Comparison of ENCODE assay signal across 1 cellular context in genomic region chr2:121539722-121540469, GRCh38.
TF ChIP-seq lines count a peak whose summit lies in the region.

No MANE protein-coding gene starts in this region.

TF ChIP-seq in HEK293, 187 proteins besides CTCF, POLR2A, EP300 and RAD21 (continued from another document):
- TF ChIP-seq ZSCAN5A (tag by site-specific recombination; IDR thresholded peaks at IDR 0.05) (no peak), ZNF843 (tag by site-specific recombination; IDR thresholded peaks at IDR 0.05) (no peak), ZNF560 (tag by site-specific recombination; IDR thresholded peaks at IDR 0.05; ENCODE audit: borderline replicate concordance) (no peak), ZNF214 (tag by site-specific recombination; IDR thresholded peaks at IDR 0.05; ENCODE audit: borderline replicate concordance) (no peak), KLF9 (tag by site-specific recombination; IDR thresholded peaks at IDR 0.05; ENCODE audit: low read depth) (no peak), ZNF121 (tag by site-specific recombination; IDR thresholded peaks at IDR 0.05) (0 out of 2 replicates have a peak, but pooled peaks have one; percentile 38), ZNF433 (tag by site-specific recombination; IDR thresholded peaks at IDR 0.05; ENCODE audit: low read depth) (no peak), GLIS2 (tag by site-specific recombination; IDR thresholded peaks at IDR 0.05) (no peak), ZNF664 (tag by site-specific recombination; IDR thresholded peaks at IDR 0.05) (peak; percentile 81), OVOL3 (tag by site-specific recombination; IDR thresholded peaks at IDR 0.05) (no peak), ZNF366 (tag by site-specific recombination; conservative IDR thresholded peaks at IDR 0.05) (no peak), ZNF837 (tag by site-specific recombination; IDR thresholded peaks at IDR 0.05) (no peak), ZNF580 (tag by site-specific recombination; IDR thresholded peaks at IDR 0.05) (no peak), RBAK (tag by site-specific recombination; IDR thresholded peaks at IDR 0.05) (no peak)
- TF ChIP-seq, protein P1, sequence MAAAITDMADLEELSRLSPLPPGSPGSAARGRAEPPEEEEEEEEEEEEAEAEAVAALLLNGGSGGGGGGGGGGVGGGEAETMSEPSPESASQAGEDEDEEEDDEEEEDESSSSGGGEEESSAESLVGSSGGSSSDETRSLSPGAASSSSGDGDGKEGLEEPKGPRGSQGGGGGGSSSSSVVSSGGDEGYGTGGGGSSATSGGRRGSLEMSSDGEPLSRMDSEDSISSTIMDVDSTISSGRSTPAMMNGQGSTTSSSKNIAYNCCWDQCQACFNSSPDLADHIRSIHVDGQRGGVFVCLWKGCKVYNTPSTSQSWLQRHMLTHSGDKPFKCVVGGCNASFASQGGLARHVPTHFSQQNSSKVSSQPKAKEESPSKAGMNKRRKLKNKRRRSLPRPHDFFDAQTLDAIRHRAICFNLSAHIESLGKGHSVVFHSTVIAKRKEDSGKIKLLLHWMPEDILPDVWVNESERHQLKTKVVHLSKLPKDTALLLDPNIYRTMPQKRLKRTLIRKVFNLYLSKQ (tag by site-specific recombination; IDR thresholded peaks at IDR 0.05; ENCODE audit: borderline replicate concordance), result no peak
